Comparison of ENCODE assay signal across 14 cellular contexts in the genomic region with DNA sequence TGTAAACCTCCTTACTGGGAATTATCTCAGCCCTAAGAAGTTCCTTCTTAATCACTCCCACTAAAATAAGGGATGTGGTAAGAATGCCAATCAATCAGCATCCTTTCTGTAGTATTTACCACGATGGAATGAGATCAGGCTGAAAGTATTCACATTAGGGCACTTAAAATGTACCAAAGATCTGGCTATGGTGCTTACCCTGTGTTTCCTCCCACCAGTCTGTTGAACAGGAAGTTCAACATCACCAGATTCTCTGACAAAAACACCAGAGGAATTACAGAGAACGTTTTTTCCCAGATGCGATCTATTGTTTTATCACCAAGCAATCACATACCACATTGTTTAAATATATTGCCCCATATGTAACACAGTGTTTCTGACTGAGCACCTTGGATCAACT. TPM values are rescaled to one million over a fixed set of nuclear protein-coding genes. Genes with fewer than 3 reads are reported as not detected.
DNase-seq lines count a peak whose midpoint lies in the region; ATAC-seq, FAIRE-seq and TF ChIP-seq lines count a peak whose summit lies in the region.
"Had no signal": no experiment of that assay in that cellular context is flagged by ENCODE, and none has a peak within 500 bp of the region (broad histone marks: within the 10 kb centered on the region; RNA-seq: fewer than 3 reads in every experiment).

No MANE protein-coding gene starts in this region.

- H3K27me3 Mint-ChIP-seq in activated T-cell treated with anti-CD3 and anti-CD28 coated beads, Interleukin-2, amount 50 U/mL, for 72 hours (ENCODE audit: low read depth), result no peaks in the 10 kb centered on the region
- no peaks in the 10 kb centered on the region for H3K27me3 Mint-ChIP-seq in T-cell

- H3K36me3 ChIP-seq in endothelial cell of umbilical vein (ENCODE audit: control insufficient read depth in 2 of 2, extremely low read depth in 1 of 2, insufficient read depth in 2 of 2, low read length in 2 of 2), result no peaks in the 10 kb centered on the region
- H3K36me3 ChIP-seq: esophagus muscularis mucosa, prostate gland, vagina had no signal

- no peak for DNase-seq in activated T-cell treated with anti-CD3 and anti-CD28 coated beads, Interleukin-2, amount 50 U/mL, for 72 hours
- DNase-seq in activated T-cell treated with anti-CD3 and anti-CD28 coated beads for 4 hours (no peak), T-cell (peak in 1 of 34 experiments; percentile 9), endothelial cell of umbilical vein (ENCODE audit: low read depth, low spot score) (peak; percentile 37), NCI-H2171 treated with DMSO at 0.1 percent for 48 hours (lab: John Stamatoyannopoulos, UW) (no peak), SKM-1 (lab: John Stamatoyannopoulos, UW; ENCODE audit: unreplicated experiment) (no peak)
- no peak for DNase-seq in stimulated activated effector memory CD8-positive, alpha-beta T cell treated with anti-CD3 and anti-CD28 coated beads, Interleukin-12 subunit alpha, Interleukin-12 subunit beta, amount 100 ng/mL, for 72 hours (ENCODE audit: low spot score in 2 of 2)
- DNase-seq: H9, NCI-H345 had no signal

- H3K9ac ChIP-seq in endothelial cell of umbilical vein (replicated peaks; ENCODE audit: extremely low read depth, insufficient read depth, low read length), result no peak overlapping the region

- H3K4me3 ChIP-seq in endothelial cell of umbilical vein (replicated peaks in 1 of 3; ENCODE audit: insufficient read depth in 1 of 3, low read depth in 1 of 3, low read length in 3 of 3), result no peak overlapping the region
- H3K4me3 ChIP-seq: esophagus muscularis mucosa, prostate gland, vagina had no signal

- no peaks in the 10 kb centered on the region for H4K20me1 ChIP-seq in endothelial cell of umbilical vein (replicated peaks; ENCODE audit: control insufficient read depth, extremely low read depth, insufficient read depth, low read length)

- no peaks in the 10 kb centered on the region for H3K36me3 Mint-ChIP-seq in activated T-cell treated with anti-CD3 and anti-CD28 coated beads, Interleukin-2, amount 50 U/mL, for 72 hours (ENCODE audit: insufficient read depth in 2 of 2)
- no peaks in the 10 kb centered on the region for H3K36me3 Mint-ChIP-seq in T-cell
- H3K36me3 Mint-ChIP-seq in stimulated activated effector memory CD8-positive, alpha-beta T cell treated with anti-CD3 and anti-CD28 coated beads, Interleukin-12 subunit alpha, Interleukin-12 subunit beta, amount 100 ng/mL, for 72 hours, result peaks cover 21% of the 10 kb centered on the region

- peak overlapping the region; percentile 96 to 99 for H3K4me3 Mint-ChIP-seq in activated T-cell treated with anti-CD3 and anti-CD28 coated beads, Interleukin-2, amount 50 U/mL, for 72 hours
- H3K4me3 Mint-ChIP-seq in T-cell, result peak overlapping the region; percentile 44 to 99 (median 97)
- peak overlapping the region; percentile 93 for H3K4me3 Mint-ChIP-seq in stimulated activated effector memory CD8-positive, alpha-beta T cell treated with anti-CD3 and anti-CD28 coated beads, Interleukin-12 subunit alpha, Interleukin-12 subunit beta, amount 100 ng/mL, for 72 hours
- H3K4me3 Mint-ChIP-seq: H9 had no signal

- BruUV-seq in endothelial cell of umbilical vein (replicated peaks; lab: Mats Ljungman, UMichigan), result no TSS peak

- no peaks in the 10 kb centered on the region for H3K27me3 ChIP-seq in endothelial cell of umbilical vein (ENCODE audit: control insufficient read depth in 2 of 2, insufficient read depth in 2 of 2, low read length in 2 of 2)
- H3K27me3 ChIP-seq: esophagus muscularis mucosa, vagina had no signal

- H3K9me3 Mint-ChIP-seq in activated T-cell treated with anti-CD3 and anti-CD28 coated beads, Interleukin-2, amount 50 U/mL, for 72 hours, result no peaks in the 10 kb centered on the region
- H3K9me3 Mint-ChIP-seq in T-cell, result no peaks in the 10 kb centered on the region
- H3K9me3 Mint-ChIP-seq in stimulated activated effector memory CD8-positive, alpha-beta T cell treated with anti-CD3 and anti-CD28 coated beads, Interleukin-12 subunit alpha, Interleukin-12 subunit beta, amount 100 ng/mL, for 72 hours, result no peaks in the 10 kb centered on the region
- H3K9me3 Mint-ChIP-seq: H9 had no signal

- H3K4me2 ChIP-seq in endothelial cell of umbilical vein (ENCODE audit: insufficient read depth, low read length), result no peak overlapping the region

- H2AFZ ChIP-seq in endothelial cell of umbilical vein (ENCODE audit: low read depth, low read length), result peak overlapping the region; percentile 46

- peaks cover 22% of the 10 kb centered on the region for H3K4me1 ChIP-seq in endothelial cell of umbilical vein (ENCODE audit: control insufficient read depth, extremely low read depth, insufficient read depth, low read length)

- H3K27ac ChIP-seq in endothelial cell of umbilical vein (ENCODE audit: insufficient read depth, low read depth, low read length), result no peak overlapping the region
- H3K27ac ChIP-seq: esophagus muscularis mucosa, vagina had no signal

- no peak for ATAC-seq in activated T-cell treated with anti-CD3 and anti-CD28 coated beads, Interleukin-2, amount 50 U/mL, for 72 hours (replicated peaks in 1 of 2)
- ATAC-seq in T-cell (replicated peaks in 1 of 4) (no peak), GM21367 (IDR thresholded peaks at IDR 0.05; ENCODE audit: unreplicated experiment) (no peak)
- no peak for ATAC-seq in stimulated activated effector memory CD8-positive, alpha-beta T cell treated with anti-CD3 and anti-CD28 coated beads, Interleukin-12 subunit alpha, Interleukin-12 subunit beta, amount 100 ng/mL, for 72 hours

- no peaks in the 10 kb centered on the region for H3K9me3 ChIP-seq in endothelial cell of umbilical vein (replicated peaks; ENCODE audit: control insufficient read depth, insufficient read depth, low read length)
- H3K9me3 ChIP-seq: esophagus muscularis mucosa, prostate gland, vagina had no signal

- intact Hi-C loops in endothelial cell of umbilical vein (cut with micrococcal nuclease), result no loop called here

- TF ChIP-seq POLR2A in endothelial cell of umbilical vein (IDR thresholded peaks at IDR 0.05; ENCODE audit: low read depth, low read length), result no peak

- H3K27ac Mint-ChIP-seq in activated T-cell treated with anti-CD3 and anti-CD28 coated beads, Interleukin-2, amount 50 U/mL, for 72 hours, result peak overlapping the region; percentile 24
- peak overlapping the region; percentile 89 to 99 for H3K27ac Mint-ChIP-seq in T-cell
- H3K27ac Mint-ChIP-seq in stimulated activated effector memory CD8-positive, alpha-beta T cell treated with anti-CD3 and anti-CD28 coated beads, Interleukin-12 subunit alpha, Interleukin-12 subunit beta, amount 100 ng/mL, for 72 hours, result no peak overlapping the region
- H3K27ac Mint-ChIP-seq: H9 had no signal

- peaks cover 19% of the 10 kb centered on the region for H3K79me2 ChIP-seq in endothelial cell of umbilical vein (ENCODE audit: control insufficient read depth, insufficient read depth, low read length)

- CTCF ChIA-PET in T-cell (lab: Charles Lee), result no interaction called here
- CTCF ChIA-PET in endothelial cell of umbilical vein (lab: Charles Lee), result interaction anchor here (1.2 to 4.0 kb wide), 3 partner anchors 41 to 622 kb away, joined by 3 to 19 read pairs (median 5); no protein-coding TSS in a partner anchor

- FAIRE-seq in endothelial cell of umbilical vein (lab: Jason Lieb, UNC), result no peak
- FAIRE-seq: RCC 7860 had no signal

- POLR2A ChIA-PET in T-cell (lab: Charles Lee) (no interaction called here), endothelial cell of umbilical vein (lab: Charles Lee) (no interaction called here)

- TF ChIP-seq CTCF in endothelial cell of umbilical vein (IDR thresholded peaks at IDR 0.05; ENCODE audit: extremely low read depth in 1 of 2, insufficient read depth in 1 of 2, low read depth in 1 of 2, low read length in 2 of 2), result no peak

- dilution Hi-C loops in endothelial cell of umbilical vein (cut with MboI; ENCODE audit: extremely low pct_ligation_motif_present, low sequenced_read_pairs), result no loop called here

- H3K9me1 ChIP-seq in endothelial cell of umbilical vein (replicated peaks; ENCODE audit: control insufficient read depth, extremely low read depth, insufficient read depth, low read length), result no peaks in the 10 kb centered on the region

- peaks cover 65% of the 10 kb centered on the region for H3K4me1 Mint-ChIP-seq in activated T-cell treated with anti-CD3 and anti-CD28 coated beads, Interleukin-2, amount 50 U/mL, for 72 hours (ENCODE audit: low read depth)
- peaks cover 55 to 66% (median 57%) of the 10 kb centered on the region in 3 donors for H3K4me1 Mint-ChIP-seq in T-cell
- peaks cover 42% of the 10 kb centered on the region for H3K4me1 Mint-ChIP-seq in stimulated activated effector memory CD8-positive, alpha-beta T cell treated with anti-CD3 and anti-CD28 coated beads, Interleukin-12 subunit alpha, Interleukin-12 subunit beta, amount 100 ng/mL, for 72 hours

TF ChIP-seq in endothelial cell of umbilical vein, 7 proteins besides CTCF, POLR2A, EP300 and RAD21 (continues in another document):
- no peak for TF ChIP-seq FOS (IDR thresholded peaks at IDR 0.05; ENCODE audit: borderline replicate concordance, insufficient read depth, low read length)

RNA-seq across cellular contexts. Expression of gene CLCN3, which starts 2.1 kb away (rescaled TPM):
- 10 to 100 TPM; 28.7 to 31.1 TPM for total RNA-seq in activated T-cell treated with anti-CD3 and anti-CD28 coated beads, Interleukin-2, amount 50 U/mL, for 72 hours
- total RNA-seq in T-cell, result 10 to 100 TPM; 17.3 to 33.7 (median 30.8) TPM
- total RNA-seq in endothelial cell of umbilical vein, result 49.0 and 51.4 TPM in 2 replicates
- 12.1 and 16.5 TPM in 2 replicates for polyA plus RNA-seq in endothelial cell of umbilical vein
- 13.2 and 13.6 TPM in 2 replicates for polyA plus RNA-seq in endothelial cell of umbilical vein (2011; cell fraction: cytosol; rRNA removed)
- 13.4 and 21.4 TPM in 2 replicates for polyA plus RNA-seq in endothelial cell of umbilical vein (2011; cell fraction: nucleus; rRNA removed)
- 24.8 and 33.1 TPM in 2 replicates for polyA plus RNA-seq in endothelial cell of umbilical vein (2012)
- polyA minus RNA-seq in endothelial cell of umbilical vein, result 82.0 and 86.1 TPM in 2 replicates
- polyA minus RNA-seq in endothelial cell of umbilical vein (2011; cell fraction: cytosol; rRNA and poly(A)+ RNA removed), result 10.9 TPM
- polyA minus RNA-seq in endothelial cell of umbilical vein (2011; cell fraction: nucleus; rRNA and poly(A)+ RNA removed), result 31.2 and 48.2 TPM in 2 replicates

RNA-seq across cellular contexts. Expression of gene NEK1, which starts 5.9 kb away (rescaled TPM):
- 10 to 100 TPM; 15.1 to 15.7 TPM for total RNA-seq in activated T-cell treated with anti-CD3 and anti-CD28 coated beads, Interleukin-2, amount 50 U/mL, for 72 hours
- 10 to 100 TPM; 13.4 to 21.9 (median 19.5) TPM for total RNA-seq in T-cell
- 10.1 and 10.4 TPM in 2 replicates for total RNA-seq in endothelial cell of umbilical vein
- 1.7 and 2.6 TPM in 2 replicates for polyA plus RNA-seq in endothelial cell of umbilical vein
- polyA plus RNA-seq in endothelial cell of umbilical vein (2011; cell fraction: cytosol; rRNA removed), result 2.2 and 2.5 TPM in 2 replicates
- polyA plus RNA-seq in endothelial cell of umbilical vein (2011; cell fraction: nucleus; rRNA removed), result 4.9 and 6.6 TPM in 2 replicates
- polyA plus RNA-seq in endothelial cell of umbilical vein (2012), result 5.8 and 7.3 TPM in 2 replicates
- 8.4 and 13.1 TPM in 2 replicates for polyA minus RNA-seq in endothelial cell of umbilical vein
- polyA minus RNA-seq in endothelial cell of umbilical vein (2011; cell fraction: cytosol; rRNA and poly(A)+ RNA removed), result 4.6 TPM
- 24.7 and 26.1 TPM in 2 replicates for polyA minus RNA-seq in endothelial cell of umbilical vein (2011; cell fraction: nucleus; rRNA and poly(A)+ RNA removed)
